In genomic region chr20:2337142-2337541, GRCh38 we compare ENCODE assay signal across 39 cellular contexts. TPM values are rescaled to one million over a fixed set of nuclear protein-coding genes. Genes with fewer than 3 reads are reported as not detected.
"Had no signal": no experiment of that assay in that cellular context is flagged by ENCODE, and none has a peak within 500 bp of the region (broad histone marks: within the 10 kb centered on the region; RNA-seq: fewer than 3 reads in every experiment).

No MANE protein-coding gene starts in this region.

- H3K27ac ChIP-seq: colonic mucosa, esophagus muscularis mucosa, foreskin keratinocyte, gastroesophageal sphincter, heart left ventricle, hepatocyte, lower lobe of right lung, neutrophil, pancreas, stomach, thyroid gland, vagina had no signal

- DNase-seq: effector memory CD4-positive, alpha-beta T cell; foreskin keratinocyte; heart left ventricle; left cardiac atrium; left ventricle myocardium superior; lower lobe of right lung; mesenchymal stem cell; mucosa of descending colon; naive B cell; right cardiac atrium; small intestine; stimulated activated CD4-positive, alpha-beta T cell treated with anti-CD3 and anti-CD28 coated beads, Interleukin-15, amount 100 ng/mL, for 24 hours; stimulated activated CD4-positive, alpha-beta T cell treated with anti-CD3 and anti-CD28 coated beads, Interleukin-4, amount 100 ng/mL, for 1 hour; stimulated activated CD8-positive, alpha-beta memory T cell treated with anti-CD3 and anti-CD28 coated beads, Interleukin-4, amount 100 ng/mL, for 48 hours; stimulated activated naive CD4-positive, alpha-beta T cell treated with Interleukin-2 at 50 U/mL for 16 hours; stomach; thyroid gland; trophoblast cell had no signal

- H3K36me3 Mint-ChIP-seq: mesothelial cell of epicardium; naive B cell; natural killer cell treated with Interleukin-12 subunit alpha and Interleukin-12 subunit beta and Interleukin-15 and Interleukin-18, amount 100 ng/mL, for 72 hours had no signal

- H3K4me3 ChIP-seq: colonic mucosa, esophagus muscularis mucosa, gastroesophageal sphincter, heart left ventricle, hepatocyte, lower lobe of right lung, mucosa of descending colon, pancreas, stomach, thyroid gland, vagina had no signal

- H3K4me2 ChIP-seq: hepatocyte had no signal

- H3K36me3 ChIP-seq: colonic mucosa, esophagus muscularis mucosa, gastroesophageal sphincter, heart left ventricle, lower lobe of right lung, pancreas, stomach, thyroid gland, vagina had no signal

- H3K4me1 ChIP-seq: colonic mucosa, esophagus muscularis mucosa, foreskin keratinocyte, gastroesophageal sphincter, heart left ventricle, lower lobe of right lung, pancreas, stomach, thyroid gland, vagina had no signal

- H2AFZ ChIP-seq: hepatocyte had no signal

- H3K9me3 ChIP-seq: colonic mucosa, esophagus muscularis mucosa, gastroesophageal sphincter, heart left ventricle, lower lobe of right lung, mucosa of descending colon, neutrophil, pancreas, stomach, thyroid gland, vagina had no signal

- H3K27me3 ChIP-seq: colonic mucosa, neutrophil, pancreas, thyroid gland, vagina had no signal

- H3K9me3 Mint-ChIP-seq: dendritic cell treated with granulocyte-macrophage colony-stimulating factor and Interleukin-4, amounts not matched to agents 40 ng/mL and 50 ng/mL, for 4 days; mesothelial cell of epicardium; naive B cell; natural killer cell treated with Interleukin-12 subunit alpha and Interleukin-12 subunit beta and Interleukin-15 and Interleukin-18, amount 100 ng/mL, for 72 hours; neural crest cell had no signal

- H3K79me2 ChIP-seq: hepatocyte had no signal

- H3K4me3 Mint-ChIP-seq: dendritic cell treated with granulocyte-macrophage colony-stimulating factor and Interleukin-4, amounts not matched to agents 40 ng/mL and 50 ng/mL, for 4 days; mesothelial cell of epicardium; natural killer cell treated with Interleukin-12 subunit alpha and Interleukin-12 subunit beta and Interleukin-15 and Interleukin-18, amount 100 ng/mL, for 72 hours; neural crest cell had no signal

- H3K27ac Mint-ChIP-seq: dendritic cell treated with granulocyte-macrophage colony-stimulating factor and Interleukin-4, amounts not matched to agents 40 ng/mL and 50 ng/mL, for 4 days; mesothelial cell of epicardium; natural killer cell treated with Interleukin-12 subunit alpha and Interleukin-12 subunit beta and Interleukin-15 and Interleukin-18, amount 100 ng/mL, for 72 hours; progenitor cell of endocrine pancreas had no signal

- H3K4me1 Mint-ChIP-seq: mesothelial cell of epicardium, naive B cell, neural crest cell had no signal

- ATAC-seq: foreskin keratinocyte; gastroesophageal sphincter; heart left ventricle; left cardiac atrium; left ventricle myocardium superior; lower lobe of right lung; mucosa of descending colon; natural killer cell treated with Interleukin-12 subunit alpha and Interleukin-12 subunit beta and Interleukin-15 and Interleukin-18, amount 100 ng/mL, for 72 hours; pancreas; right cardiac atrium had no signal

RNA-seq across cellular contexts. Expression of gene TGM3, which starts 41.3 kb away (rescaled TPM):
- total RNA-seq: chondrocyte; endothelial cell of umbilical vein; epithelial cell of proximal tubule; foreskin keratinocyte; heart left ventricle; kidney epithelial cell; left cardiac atrium; left ventricle myocardium superior; natural killer cell treated with Interleukin-12 subunit alpha and Interleukin-12 subunit beta and Interleukin-15 and Interleukin-18, amount 100 ng/mL, for 72 hours; omental fat pad; right cardiac atrium; stomach; thyroid gland; ureter had no signal
- polyA plus RNA-seq: endothelial cell of umbilical vein, fibroblast of lung, foreskin keratinocyte had no signal

RNA-seq across cellular contexts. Expression of gene TGM6, which starts 43.6 kb away (rescaled TPM):
- total RNA-seq: chondrocyte; colonic mucosa; endothelial cell of umbilical vein; epithelial cell of proximal tubule; esophagus muscularis mucosa; fibroblast of lung; foreskin keratinocyte; gastroesophageal sphincter; heart left ventricle; hepatocyte; kidney epithelial cell; left cardiac atrium; left ventricle myocardium superior; lower lobe of right lung; mesothelial cell of epicardium; mucosa of descending colon; natural killer cell treated with Interleukin-12 subunit alpha and Interleukin-12 subunit beta and Interleukin-15 and Interleukin-18, amount 100 ng/mL, for 72 hours; neural crest cell; omental fat pad; pancreas; progenitor cell of endocrine pancreas; right cardiac atrium; stomach; subcutaneous adipose tissue; temporal lobe; thyroid gland; ureter; vagina had no signal
- polyA plus RNA-seq: endothelial cell of umbilical vein, fibroblast of lung, foreskin keratinocyte, heart left ventricle, hepatocyte, pancreas, right cardiac atrium, small intestine, stomach had no signal
